In the genomic region with DNA sequence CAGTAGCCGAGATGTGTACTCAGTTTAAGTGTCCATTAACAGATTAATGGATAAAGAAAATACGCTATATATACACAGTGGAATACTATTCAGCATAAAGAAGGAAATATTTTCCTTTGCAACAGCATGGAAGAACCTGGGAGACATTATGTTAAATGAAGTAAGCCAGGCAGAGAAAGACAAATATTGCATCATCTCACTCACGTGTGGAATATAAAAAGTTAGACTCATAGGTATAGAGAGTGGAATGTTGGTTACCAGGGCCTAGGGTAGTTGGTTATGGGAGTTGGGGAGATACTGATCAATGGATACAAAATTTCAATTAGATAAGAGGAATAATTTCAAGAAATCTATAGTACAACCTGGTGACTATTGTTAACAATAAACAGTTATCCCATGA, we compare ENCODE assay signal across 36 cellular contexts.
"Had no signal": no experiment of that assay in that cellular context is flagged by ENCODE, and none has a peak within 500 bp of the region (broad histone marks: within the 10 kb centered on the region; RNA-seq: fewer than 3 reads in every experiment).

No MANE protein-coding gene starts in this region.

- H3K27me3 ChIP-seq: adrenal gland, body of pancreas, brain microvascular endothelial cell had no signal

- ATAC-seq: activated CD8-positive, alpha-beta T cell treated with anti-CD3 and anti-CD28 coated beads for 36 hours; activated naive CD4-positive, alpha-beta T cell treated with anti-CD3 and anti-CD28 coated beads, Interleukin-2, amount 50 U/mL, for 72 hours; activated T-cell treated with anti-CD3 and anti-CD28 coated beads, Interleukin-2, amount 50 U/mL, for 4 hours; activated T-cell treated with anti-CD3 and anti-CD28 coated beads, Interleukin-2, amount 50 U/mL, for 72 hours; activated T-helper 17 cell treated with anti-CD3 and anti-CD28 coated beads, Interleukin-2, amount 50 U/mL, for 72 hours; body of pancreas had no signal

- H3K36me3 ChIP-seq: adrenal gland, brain microvascular endothelial cell had no signal

- H3K4me1 ChIP-seq: adrenal gland, body of pancreas had no signal

- H3K4me1 Mint-ChIP-seq: activated B cell treated with CpG ODN at 0.5 μM for 24 hours; activated CD4-positive, alpha-beta T cell treated with anti-CD3 and anti-CD28 coated beads, Interleukin-2, amount 10 ng/mL, durations not matched to agents 24 days and 14 days; activated naive CD8-positive, alpha-beta T cell treated with anti-CD3 and anti-CD28 coated beads for 36 hours; activated T-helper 17 cell treated with anti-CD3 and anti-CD28 coated beads, Interleukin-2, amount 50 U/mL, for 72 hours had no signal

- H3K27ac Mint-ChIP-seq: activated B cell treated with CpG ODN at 0.5 μM for 24 hours; activated CD4-positive, alpha-beta memory T cell treated with anti-CD3 and anti-CD28 coated beads for 36 hours; activated CD4-positive, alpha-beta T cell treated with anti-CD3 and anti-CD28 coated beads, Interleukin-2, amount 10 ng/mL, durations not matched to agents 24 days and 14 days; activated CD8-positive, alpha-beta T cell treated with anti-CD3 and anti-CD28 coated beads for 36 hours; activated naive CD4-positive, alpha-beta T cell treated with anti-CD3 and anti-CD28 coated beads for 36 hours; activated naive CD4-positive, alpha-beta T cell treated with anti-CD3 and anti-CD28 coated beads, Interleukin-2, amount 50 U/mL, for 72 hours; activated naive CD8-positive, alpha-beta T cell treated with anti-CD3 and anti-CD28 coated beads for 36 hours; activated T-cell treated with anti-CD3 and anti-CD28 coated beads, Interleukin-2, amount 50 U/mL, for 72 hours; activated T-helper 1 cell treated with anti-CD3 and anti-CD28 coated beads, Interleukin-12 subunit alpha, Interleukin-12 subunit beta, Interleukin-2, Interleukin-4 antibody, amounts not matched to agents 30 ng/mL and 10 ng/mL and 1 ng/mL, durations not matched to agents 14 hours and 24 hours and 36 hours; activated T-helper 17 cell treated with anti-CD3 and anti-CD28 coated beads, Interleukin-2, amount 50 U/mL, for 72 hours; T-helper 1 cell treated with Interleukin-12 subunit alpha and Interleukin-12 subunit beta and Interleukin-4 antibody, amounts not matched to agents 30 μg/mL and 1 μg/mL, for 36 hours; T-helper 2 cell treated with Interferon-gamma antibody and Interleukin-4, amounts not matched to agents 5 μg/mL and 100 μg/mL, for 36 hours had no signal

- H3K9me3 ChIP-seq: adrenal gland, body of pancreas had no signal

- H3K4me3 Mint-ChIP-seq: activated B cell treated with CpG ODN at 0.5 μM for 24 hours; activated CD4-positive, alpha-beta memory T cell treated with anti-CD3 and anti-CD28 coated beads for 36 hours; activated CD4-positive, alpha-beta T cell treated with anti-CD3 and anti-CD28 coated beads, Interleukin-2, amount 10 ng/mL, durations not matched to agents 24 days and 14 days; activated CD8-positive, alpha-beta T cell treated with anti-CD3 and anti-CD28 coated beads for 36 hours; activated naive CD4-positive, alpha-beta T cell treated with anti-CD3 and anti-CD28 coated beads for 36 hours; activated naive CD8-positive, alpha-beta T cell treated with anti-CD3 and anti-CD28 coated beads for 36 hours; activated T-cell treated with anti-CD3 and anti-CD28 coated beads, Interleukin-2, amount 50 U/mL, for 4 hours; activated T-cell treated with anti-CD3 and anti-CD28 coated beads, Interleukin-2, amount 50 U/mL, for 72 hours; activated T-helper 1 cell treated with anti-CD3 and anti-CD28 coated beads, Interleukin-12 subunit alpha, Interleukin-12 subunit beta, Interleukin-2, Interleukin-4 antibody, amounts not matched to agents 30 ng/mL and 10 ng/mL and 1 ng/mL, durations not matched to agents 14 hours and 24 hours and 36 hours; activated T-helper 17 cell treated with anti-CD3 and anti-CD28 coated beads, Interleukin-2, amount 50 U/mL, for 72 hours; T-helper 1 cell treated with Interleukin-12 subunit alpha and Interleukin-12 subunit beta and Interleukin-4 antibody, amounts not matched to agents 30 μg/mL and 1 μg/mL, for 36 hours; T-helper 2 cell treated with Interferon-gamma antibody and Interleukin-4, amounts not matched to agents 5 μg/mL and 100 μg/mL, for 36 hours had no signal

- H3K27ac ChIP-seq: adrenal gland, body of pancreas, brain microvascular endothelial cell, VCaP had no signal

- H3K4me3 ChIP-seq: adrenal gland, body of pancreas had no signal

- DNase-seq: activated B cell treated with CpG ODN at 0.5 μM for 24 hours; activated CD4-positive, alpha-beta memory T cell treated with anti-CD3 and anti-CD28 coated beads for 36 hours; activated CD4-positive, alpha-beta T cell treated with anti-CD3 and anti-CD28 coated beads for 4 hours; activated CD4-positive, alpha-beta T cell treated with anti-CD3 and anti-CD28 coated beads, Interleukin-2, amount 10 ng/mL, durations not matched to agents 24 days and 14 days; activated CD4-positive, alpha-beta T cell treated with anti-CD3 and anti-CD28 coated beads, Interleukin-2, amount 50 U/mL, for 1 hour; activated CD4-positive, alpha-beta T cell treated with anti-CD3 and anti-CD28 coated beads, Interleukin-2, amount 50 U/mL, for 4 hours; activated CD4-positive, CD25-positive, alpha-beta regulatory T cell treated with anti-CD3 and anti-CD28 coated beads, Interleukin-2, amount 50 U/mL, for 72 hours; activated CD8-positive, alpha-beta memory T cell treated with anti-CD3 and anti-CD28 coated beads, Interleukin-2, amount 50 U/mL, for 4 hours; activated CD8-positive, alpha-beta T cell treated with anti-CD3 and anti-CD28 coated beads for 36 hours; activated effector memory CD4-positive, alpha-beta T cell treated with anti-CD3 and anti-CD28 coated beads, Interleukin-2, amount 50 U/mL, for 16 hours; activated gamma-delta T cell treated with Interleukin-2 at 50 U/mL for 16 hours; activated naive CD4-positive, alpha-beta T cell; activated naive CD4-positive, alpha-beta T cell treated with anti-CD3 and anti-CD28 coated beads for 36 hours; activated naive CD4-positive, alpha-beta T cell treated with anti-CD3 and anti-CD28 coated beads, Interleukin-2, amount 50 U/mL, for 16 hours; activated naive CD8-positive, alpha-beta T cell treated with anti-CD3 and anti-CD28 coated beads for 36 hours; activated T-cell treated with anti-CD3 and anti-CD28 coated beads for 4 hours; activated T-cell treated with anti-CD3 and anti-CD28 coated beads, Interleukin-2, amount 50 U/mL, for 1 hour; activated T-cell treated with anti-CD3 and anti-CD28 coated beads, Interleukin-2, amount 50 U/mL, for 4 hours; activated T-cell treated with anti-CD3 and anti-CD28 coated beads, Interleukin-2, amount 50 U/mL, for 72 hours; adrenal gland; amniotic stem cell; aorta; body of pancreas; brain microvascular endothelial cell; central memory CD4-positive, alpha-beta T cell; T-helper 1 cell; T-helper 2 cell; T-helper 9 cell had no signal

- H3K36me3 Mint-ChIP-seq: activated CD4-positive, alpha-beta memory T cell treated with anti-CD3 and anti-CD28 coated beads for 36 hours had no signal

- FAIRE-seq: astrocyte, TTC549 had no signal
